Comparison of ENCODE assay signal across 16 cellular contexts in the genomic region with DNA sequence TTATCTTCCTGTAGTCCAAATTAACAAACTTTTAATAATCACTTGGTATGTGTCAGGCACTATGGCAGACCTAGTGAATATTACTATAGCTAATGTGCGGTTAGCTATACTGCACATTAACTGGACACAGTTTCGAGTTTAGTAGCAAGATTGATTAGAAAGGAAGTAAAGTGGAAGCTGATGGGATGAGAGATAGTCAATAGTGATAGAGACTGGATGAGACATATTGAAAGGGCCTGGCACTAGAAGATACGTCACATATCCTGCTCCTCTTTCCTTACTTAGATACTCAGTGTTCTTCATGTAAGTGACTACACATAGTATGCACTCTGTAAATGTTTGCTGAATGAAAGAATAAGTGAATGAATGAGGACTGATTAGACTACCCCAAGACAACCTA. TPM values are rescaled to one million over a fixed set of nuclear protein-coding genes. Genes with fewer than 3 reads are reported as not detected.
DNase-seq lines count a peak whose midpoint lies in the region; ATAC-seq and FAIRE-seq lines count a peak whose summit lies in the region.
"Had no signal": no experiment of that assay in that cellular context is flagged by ENCODE, and none has a peak within 500 bp of the region (broad histone marks: within the 10 kb centered on the region; RNA-seq: fewer than 3 reads in every experiment).

No MANE protein-coding gene starts in this region.

- no peaks in the 10 kb centered on the region for H3K9me3 Mint-ChIP-seq in activated T-cell treated with anti-CD3 and anti-CD28 coated beads, Interleukin-2, amount 50 U/mL, for 24 hours
- H3K9me3 Mint-ChIP-seq in dendritic cell treated with granulocyte-macrophage colony-stimulating factor and Interleukin-4, amounts not matched to agents 40 ng/mL and 50 ng/mL, for 4 days: no peaks in the 10 kb centered on the region

- intact Hi-C loops in dendritic cell treated with granulocyte-macrophage colony-stimulating factor and Interleukin-4, amounts not matched to agents 40 ng/mL and 50 ng/mL, for 4 days (cut with micrococcal nuclease): loop anchor here (10.0 kb wide), 1 partner anchor 297 kb away; a partner anchor contains a TSS

- no peak overlapping the region for H3K4me3 ChIP-seq in small intestine (ENCODE audit: low read depth in 1 of 2, low read length in 2 of 2)
- H3K4me3 ChIP-seq: HAP-1, prostate gland had no signal

- H3K9me3 ChIP-seq in small intestine (ENCODE audit: control insufficient read depth, low read depth): no peaks in the 10 kb centered on the region
- H3K9me3 ChIP-seq: HAP-1, prostate gland had no signal

- H3K36me3 ChIP-seq in small intestine (ENCODE audit: control insufficient read depth in 2 of 2, insufficient read depth in 2 of 2, low read length in 2 of 2): peaks cover 0 to 4% of the 10 kb centered on the region in 2 donors
- H3K36me3 ChIP-seq: prostate gland had no signal

- no peaks in the 10 kb centered on the region for H3K27me3 ChIP-seq in small intestine (ENCODE audit: control insufficient read depth in 2 of 2, insufficient read depth in 2 of 2, low read length in 2 of 2)

- no peak for DNase-seq in activated T-cell treated with anti-CD3 and anti-CD28 coated beads, Interleukin-2, amount 50 U/mL, for 24 hours
- no peak for DNase-seq in activated T-cell treated with anti-CD3 and anti-CD28 coated beads, Interleukin-2, amount 50 U/mL, for 48 hours
- DNase-seq in small intestine: no peak
- DNase-seq in NCI-H146 treated with DMSO at 0.1 percent for 48 hours (lab: John Stamatoyannopoulos, UW; ENCODE audit: unreplicated experiment): no peak
- DNase-seq in H4 (ENCODE audit: low spot score): no peak
- no peak for DNase-seq in HuH-7 (ENCODE audit: low spot score)
- DNase-seq: ACHN, anterior cingulate cortex, DMS53, NCI-H1105, T1000 had no signal

- H3K27me3 Mint-ChIP-seq in activated T-cell treated with anti-CD3 and anti-CD28 coated beads, Interleukin-2, amount 50 U/mL, for 24 hours: no peaks in the 10 kb centered on the region
- H3K27me3 Mint-ChIP-seq in dendritic cell treated with granulocyte-macrophage colony-stimulating factor and Interleukin-4, amounts not matched to agents 40 ng/mL and 50 ng/mL, for 4 days: no peaks in the 10 kb centered on the region

- H3K4me3 Mint-ChIP-seq in activated T-cell treated with anti-CD3 and anti-CD28 coated beads, Interleukin-2, amount 50 U/mL, for 24 hours: no peak overlapping the region
- H3K4me3 Mint-ChIP-seq in dendritic cell treated with granulocyte-macrophage colony-stimulating factor and Interleukin-4, amounts not matched to agents 40 ng/mL and 50 ng/mL, for 4 days: no peak overlapping the region

- H3K36me3 Mint-ChIP-seq in activated T-cell treated with anti-CD3 and anti-CD28 coated beads, Interleukin-2, amount 50 U/mL, for 24 hours (ENCODE audit: low read depth): peaks cover 62% of the 10 kb centered on the region
- H3K36me3 Mint-ChIP-seq in dendritic cell treated with granulocyte-macrophage colony-stimulating factor and Interleukin-4, amounts not matched to agents 40 ng/mL and 50 ng/mL, for 4 days (ENCODE audit: low read depth): peaks cover 43% of the 10 kb centered on the region

- ATAC-seq in HG03354 (IDR thresholded peaks at IDR 0.05; ENCODE audit: poor library complexity, severe bottlenecking, unreplicated experiment): peak; percentile 69

- H3K4me1 ChIP-seq in small intestine (ENCODE audit: control insufficient read depth in 2 of 2, insufficient read depth in 1 of 2, low read depth in 1 of 2, low read length in 1 of 2): no peaks in the 10 kb centered on the region
- H3K4me1 ChIP-seq: prostate gland had no signal

- peak overlapping the region; percentile 4 to 5 for H3K27ac ChIP-seq in small intestine (ENCODE audit: low read depth in 1 of 2, low read length in 1 of 2)
- H3K27ac ChIP-seq: prostate gland had no signal

- H3K27ac Mint-ChIP-seq in activated T-cell treated with anti-CD3 and anti-CD28 coated beads, Interleukin-2, amount 50 U/mL, for 24 hours: peak overlapping the region; percentile 81
- peak overlapping the region; percentile 55 for H3K27ac Mint-ChIP-seq in dendritic cell treated with granulocyte-macrophage colony-stimulating factor and Interleukin-4, amounts not matched to agents 40 ng/mL and 50 ng/mL, for 4 days

- WGBS in small intestine, 3 donors: 75 to 91% (median 83%) methylated on average over 3 of the region's 3 CpGs

- peaks cover 50% of the 10 kb centered on the region for H3K4me1 Mint-ChIP-seq in activated T-cell treated with anti-CD3 and anti-CD28 coated beads, Interleukin-2, amount 50 U/mL, for 24 hours (ENCODE audit: low read depth)
- H3K4me1 Mint-ChIP-seq in dendritic cell treated with granulocyte-macrophage colony-stimulating factor and Interleukin-4, amounts not matched to agents 40 ng/mL and 50 ng/mL, for 4 days (ENCODE audit: low read depth): peaks cover 37% of the 10 kb centered on the region

- FAIRE-seq in small intestine (lab: Jason Lieb, UNC): no peak
- FAIRE-seq: RCC 7860 had no signal

RNA-seq across cellular contexts. Expression of a gene that starts 5.5 kb away (rescaled TPM):
- polyA plus RNA-seq in small intestine: 10 to 100 TPM; 12.3 to 23.9 (median 21.9) TPM
- 23.7 and 28.0 TPM in 2 replicates for total RNA-seq in H4 (2014; rRNA removed; shearing (Covaris generic))

RNA-seq across cellular contexts. Expression of a gene that starts 53.3 kb away (rescaled TPM):
- 10 to 100 TPM in 1 of 3 donors, 1 to 10 TPM in 2; 5.4 to 30.9 (median 6.5) TPM for polyA plus RNA-seq in small intestine
- 91.4 and 100 TPM in 2 replicates for total RNA-seq in H4 (2014; rRNA removed; shearing (Covaris generic))
